ENCODE assay signal across 15 cellular contexts in the genomic region with DNA sequence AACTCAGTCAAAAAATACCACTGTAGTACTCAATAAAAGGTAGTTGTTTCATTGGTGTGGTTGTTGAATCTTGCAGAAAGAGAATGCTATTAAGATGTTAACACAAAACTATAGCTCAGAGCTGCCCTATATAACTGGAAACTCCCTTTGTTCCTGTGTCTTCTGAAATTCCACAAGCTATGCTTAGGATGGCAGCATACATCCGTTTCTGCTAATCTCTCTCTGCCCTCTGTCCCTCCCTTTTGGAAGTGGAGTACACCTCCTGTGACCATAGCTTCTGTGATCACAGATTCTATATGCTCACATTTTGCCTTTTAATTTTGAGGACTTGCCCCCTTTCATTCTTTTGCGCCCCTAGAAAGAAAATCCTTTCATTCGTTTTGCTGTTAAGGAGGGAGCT. TPM values are rescaled to one million over a fixed set of nuclear protein-coding genes. Genes with fewer than 3 reads are reported as not detected.
DNase-seq lines count a peak whose midpoint lies in the region; ATAC-seq and TF ChIP-seq lines count a peak whose summit lies in the region.
"Had no signal": no experiment of that assay in that cellular context is flagged by ENCODE, and none has a peak within 500 bp of the region (broad histone marks: within the 10 kb centered on the region; RNA-seq: fewer than 3 reads in every experiment).

No MANE protein-coding gene starts in this region.

- POLR2A ChIA-PET in OCI-LY7 (lab: Charles Lee): interaction anchor here (0.9 kb wide), 1 partner anchor 32 kb away, joined by 3 read pairs; no protein-coding TSS in a partner anchor

- H3K27me3 ChIP-seq in DND-41 (ENCODE audit: insufficient read depth, low read length, poor library complexity): no peaks in the 10 kb centered on the region
- no peaks in the 10 kb centered on the region for H3K27me3 ChIP-seq in psoas muscle (ENCODE audit: insufficient read depth in 3 of 3, low read length in 2 of 3)
- H3K27me3 ChIP-seq: BLaER1 treated with 17β-estradiol and CSF1 and Interleukin-3, amounts not matched to agents 10 nM and 100 nM had no signal

- H3K9me2 ChIP-seq in OCI-LY7 (ENCODE audit: insufficient read depth, low read length): no peaks in the 10 kb centered on the region

- H3K36me3 ChIP-seq in DND-41 (ENCODE audit: insufficient read depth, low read length): peaks cover 91% of the 10 kb centered on the region
- no peaks in the 10 kb centered on the region for H3K36me3 ChIP-seq in OCI-LY7 (ENCODE audit: insufficient read depth, low read length)
- H3K36me3 ChIP-seq in psoas muscle (ENCODE audit: insufficient read depth in 1 of 2, low read depth in 1 of 2): peaks cover 0 to 33% of the 10 kb centered on the region in 2 donors

- H3K4me2 ChIP-seq in DND-41 (ENCODE audit: insufficient read depth, low read length) (peak overlapping the region; percentile 25; the same call in 1 of the 2 replicates), OCI-LY7 (ENCODE audit: low read length) (peak overlapping the region; percentile 42; the same call in 1 of the 2 replicates)
- H3K4me2 ChIP-seq: GM23338 had no signal

- H3K9ac ChIP-seq in DND-41 (ENCODE audit: low read depth, low read length): no peak overlapping the region
- H3K9ac ChIP-seq: BLaER1 treated with 17β-estradiol and CSF1 and Interleukin-3, amounts not matched to agents 10 nM and 100 nM had no signal

- no TSS peak for BruUV-seq in OCI-LY7 (replicated peaks; lab: Mats Ljungman, UMichigan)

- WGBS in psoas muscle, 3 donors: 68 to 84% (median 70%) methylated on average over 3 of the region's 3 CpGs

- H2AFZ ChIP-seq in DND-41 (ENCODE audit: low read depth, low read length): no peak overlapping the region
- no peak overlapping the region for H2AFZ ChIP-seq in OCI-LY7 (ENCODE audit: low read length)
- H2AFZ ChIP-seq: GM23338 had no signal

- H3K4me1 ChIP-seq in DND-41 (ENCODE audit: insufficient read depth, low read length) (peaks cover 96% of the 10 kb centered on the region), OCI-LY7 (ENCODE audit: insufficient read depth, low read length, poor library complexity, severe bottlenecking) (peaks cover 41% of the 10 kb centered on the region), psoas muscle (peaks cover 47% of the 10 kb centered on the region)

- H3K4me3 ChIP-seq in DND-41 (ENCODE audit: low read depth in 1 of 2, low read length in 2 of 2) (no peak overlapping the region), OCI-LY7 (ENCODE audit: low read depth, low read length, poor library complexity, severe bottlenecking) (no peak overlapping the region), psoas muscle (no peak overlapping the region)
- H3K4me3 ChIP-seq: BLaER1 treated with 17β-estradiol and CSF1 and Interleukin-3, amounts not matched to agents 10 nM and 100 nM; GM23338 had no signal

- H3K27ac ChIP-seq in DND-41 (ENCODE audit: low read length) (peak overlapping the region; percentile 64), OCI-LY7 (ENCODE audit: low read depth, low read length, poor library complexity, severe bottlenecking) (no peak overlapping the region), psoas muscle (peak overlapping the region; percentile 34)
- H3K27ac ChIP-seq: BLaER1 treated with 17β-estradiol and CSF1 and Interleukin-3, amounts not matched to agents 10 nM and 100 nM had no signal

- H4K20me1 ChIP-seq in DND-41 (ENCODE audit: insufficient read depth, low read length) (peaks cover 41% of the 10 kb centered on the region), OCI-LY7 (ENCODE audit: insufficient read depth, low read length) (no peaks in the 10 kb centered on the region)

- H3K9me3 ChIP-seq in DND-41 (ENCODE audit: insufficient read depth, low read length, severe bottlenecking) (no peaks in the 10 kb centered on the region), OCI-LY7 (ENCODE audit: low read length) (no peaks in the 10 kb centered on the region), psoas muscle (no peaks in the 10 kb centered on the region)

- peaks cover 100% of the 10 kb centered on the region for H3K79me2 ChIP-seq in DND-41 (ENCODE audit: insufficient read depth, low read length)
- no peaks in the 10 kb centered on the region for H3K79me2 ChIP-seq in OCI-LY7 (ENCODE audit: insufficient read depth, low read depth, low read length)

- no peak for DNase-seq in DND-41
- DNase-seq in OCI-LY7 (ENCODE audit: low spot score): no peak
- DNase-seq in cerebellar cortex (ENCODE audit: low spot score): peak; percentile 72
- DNase-seq in psoas muscle: no peak
- DNase-seq in GOT3 (lab: John Stamatoyannopoulos, UW): no peak
- no peak for DNase-seq in activated CD8-positive, alpha-beta memory T cell treated with anti-CD3 and anti-CD28 coated beads, Interleukin-2, amount 50 U/mL, for 48 hours
- DNase-seq in NCI-H187 (lab: John Stamatoyannopoulos, UW): no peak
- no peak for DNase-seq in NCI-H2196 treated with DMSO at 0.1 percent for 48 hours (lab: John Stamatoyannopoulos, UW; ENCODE audit: unreplicated experiment)
- DNase-seq: ACHN; CD4-positive, CD25-positive, alpha-beta regulatory T cell; H9 had no signal

- TF ChIP-seq CTCF in DND-41 (IDR thresholded peaks at IDR 0.05; ENCODE audit: borderline replicate concordance, extremely low read depth, low read length, poor library complexity, severe bottlenecking) (no peak), OCI-LY7 (conservative IDR thresholded peaks at IDR 0.05; ENCODE audit: low read length) (no peak), psoas muscle (IDR thresholded peaks at IDR 0.05) (no peak)

- ATAC-seq in DND-41 (ENCODE audit: insufficient read depth, low read depth) (0 out of 3 replicates have a peak, but pooled peaks have one; percentile 9), psoas muscle (no peak)
- ATAC-seq: GM23338 had no signal

- CTCF ChIA-PET in OCI-LY7 (lab: Charles Lee; ENCODE audit: unreplicated experiment): no interaction called here

- intact Hi-C loops in OCI-LY7 (cut with micrococcal nuclease; ENCODE audit: unreplicated experiment): no loop called here
- intact Hi-C loops in psoas muscle (cut with DNase I): no loop called here

RNA-seq across cellular contexts. Expression of a gene that starts 33.7 kb away (rescaled TPM):
- 0.88 and 1.0 TPM in 2 replicates for total RNA-seq in OCI-LY7 (2014; rRNA removed; shearing (Covaris generic))
- total RNA-seq in OCI-LY7 (2022) (1.1 and 1.3 TPM in 2 replicates), psoas muscle (100 to 1,000 TPM in 3 of 4 donors, 10 to 100 TPM in 1; 99.6 to 336 (median 123) TPM)
- polyA plus RNA-seq in psoas muscle: 100 to 1,000 TPM in 1 of 3 donors, 10 to 100 TPM in 2; 86.4 to 101 (median 99.9) TPM
- total RNA-seq: A172; CD4-positive, CD25-positive, alpha-beta regulatory T cell; GM23338; H9; HT1080 had no signal
- polyA plus RNA-seq: CD4-positive, CD25-positive, alpha-beta regulatory T cell; GM23338 had no signal

Comparison
In these comparisons a context has a peak if more than half of its experiments do, and no peak if none do; other contexts are left out.
1. RNA of a gene that starts 33.7 kb away (total RNA-seq): 99.6 to 336 TPM in psoas muscle; 0.88 to 1.3 TPM in OCI-LY7; every median in the first group is over 10 times any median in the second.